In the genomic region with DNA sequence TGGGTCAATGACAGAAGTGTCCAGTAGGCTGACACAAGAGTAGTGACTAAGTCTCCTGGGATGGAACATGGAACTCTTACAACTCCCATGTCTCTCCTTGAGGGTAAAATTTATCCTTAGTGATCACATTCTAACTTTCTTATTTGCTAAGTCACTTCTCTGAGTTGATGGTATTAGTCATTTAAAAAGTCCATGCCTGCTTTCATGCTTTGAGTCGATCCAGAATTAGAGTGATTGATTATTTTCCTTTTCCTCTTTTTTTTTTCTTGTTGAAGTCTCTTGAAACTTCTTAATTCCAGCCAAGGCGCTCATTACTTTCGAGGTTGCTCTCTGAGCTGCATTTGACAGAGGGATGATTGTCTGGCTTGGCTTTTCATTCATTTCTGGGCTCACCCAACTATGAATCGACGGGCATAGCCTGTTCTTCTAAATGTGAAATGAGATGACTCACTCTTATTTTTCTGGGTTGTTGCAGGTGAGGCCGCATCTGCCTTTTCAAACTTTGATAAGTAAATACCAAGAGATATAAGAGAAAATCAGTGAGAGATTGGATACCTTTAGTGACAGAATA, we compare ENCODE assay signal across 24 cellular contexts. TPM values are rescaled to one million over a fixed set of nuclear protein-coding genes. Genes with fewer than 3 reads are reported as not detected.
A peak's percentile ranks its signal among the peaks of the same experiment; 100 is the strongest.
DNase-seq lines count a peak whose midpoint lies in the region; ATAC-seq, FAIRE-seq and TF ChIP-seq lines count a peak whose summit lies in the region.
"Had no signal": no experiment of that assay in that cellular context is flagged by ENCODE, and none has a peak within 500 bp of the region (broad histone marks: within the 10 kb centered on the region; RNA-seq: fewer than 3 reads in every experiment).

No MANE protein-coding gene starts in this region.

- BruUV-seq in Calu3 (replicated peaks; lab: Mats Ljungman, UMichigan) = no TSS peak

- H3K4me1 ChIP-seq in astrocyte (ENCODE audit: insufficient read depth, low read length) = no peaks in the 10 kb centered on the region
- H3K4me1 ChIP-seq: HAP-1 had no signal

- H3K4me3 Mint-ChIP-seq in Calu3 (ENCODE audit: low read depth, unreplicated experiment) = peak overlapping the region; percentile 12
- H3K4me3 Mint-ChIP-seq in astrocyte (ENCODE audit: unreplicated experiment) = no peak overlapping the region

- H3K27ac Mint-ChIP-seq in Calu3 (ENCODE audit: unreplicated experiment) (peak overlapping the region; percentile 48), astrocyte (ENCODE audit: unreplicated experiment) (peak overlapping the region; percentile 13)

- H4K20me1 ChIP-seq in astrocyte (ENCODE audit: insufficient read depth, low read length) = no peaks in the 10 kb centered on the region

- H3K4me2 ChIP-seq in astrocyte (ENCODE audit: low read length) = peak overlapping the region; percentile 15

- H3K27me3 ChIP-seq in astrocyte (ENCODE audit: insufficient read depth, low read length) = no peaks in the 10 kb centered on the region

- FAIRE-seq in astrocyte (lab: Jason Lieb, UNC) = no peak
- FAIRE-seq: GM19239, RCC 7860 had no signal

- ATAC-seq in esophagus mucosa (peak; percentile 84), GM21529 (IDR thresholded peaks at IDR 0.05; ENCODE audit: unreplicated experiment) (no peak)

- no peak overlapping the region for H3K4me3 ChIP-seq in astrocyte (ENCODE audit: insufficient read depth, low read depth, low read length)
- H3K4me3 ChIP-seq: GM23248, HAP-1, SK-N-MC had no signal

- no peaks in the 10 kb centered on the region for H3K79me2 ChIP-seq in astrocyte (ENCODE audit: insufficient read depth, low read length)

- H2AFZ ChIP-seq in astrocyte (ENCODE audit: low read depth, low read length) = no peak overlapping the region
- H2AFZ ChIP-seq: GM23248 had no signal

- CTCF ChIA-PET in Calu3 (lab: Charles Lee) = no interaction called here

- TF ChIP-seq CTCF in Calu3 (IDR thresholded peaks at IDR 0.05; ENCODE audit: unreplicated experiment) = no peak
- TF ChIP-seq CTCF in astrocyte (IDR thresholded peaks at IDR 0.05; ENCODE audit: insufficient read depth, low read depth, low read length) = no peak

- H3K27ac ChIP-seq in astrocyte (ENCODE audit: low read depth, low read length) = no peak overlapping the region
- H3K27ac ChIP-seq: GM23248, SK-N-MC had no signal

- no peak for DNase-seq in Calu3
- no peak for DNase-seq in astrocyte (ENCODE audit: low read depth)
- DNase-seq in renal cortical epithelial cell (ENCODE audit: low read depth) = peak; percentile 64
- no peak for DNase-seq in posterior vena cava (ENCODE audit: low spot score)
- no peak for DNase-seq in cerebellar nuclear complex (lab: John Stamatoyannopoulos, UW)
- DNase-seq in NCI-H187 treated with DMSO at 0.1 percent for 48 hours (lab: John Stamatoyannopoulos, UW) = no peak
- DNase-seq: C1 segment of cervical spinal cord; GDM1; GM23248; Kasumi-1; MM.1S; NCI-H1092 treated with DMSO at 0.1 percent for 48 hours; NCI-H1694; NCI-H748 treated with DMSO at 0.1 percent for 48 hours; NK-92 treated with Interleukin-12 subunit alpha and Interleukin-12 subunit beta, amount 100 ng/mL, for 24 hours; Right ventricle myocardium superior had no signal

- H3K36me3 ChIP-seq in astrocyte (ENCODE audit: insufficient read depth, low read length) = no peaks in the 10 kb centered on the region
- H3K36me3 ChIP-seq: HAP-1 had no signal

- no peak overlapping the region for H3K9ac ChIP-seq in astrocyte (ENCODE audit: low read length)
- H3K9ac ChIP-seq: GM23248 had no signal

- H3K36me3 Mint-ChIP-seq in Calu3 (ENCODE audit: insufficient read depth, unreplicated experiment) (peaks cover 10% of the 10 kb centered on the region), astrocyte (ENCODE audit: low read depth, unreplicated experiment) (no peaks in the 10 kb centered on the region)

- intact Hi-C loops in Calu3 (cut with micrococcal nuclease; ENCODE audit: unreplicated experiment) (no loop called here), posterior vena cava (cut with DNase I) (no loop called here)

- no peaks in the 10 kb centered on the region for H3K27me3 Mint-ChIP-seq in Calu3 (ENCODE audit: unreplicated experiment)
- H3K27me3 Mint-ChIP-seq in astrocyte (ENCODE audit: low read depth, unreplicated experiment) = no peaks in the 10 kb centered on the region

- H3K9me3 Mint-ChIP-seq in Calu3 (ENCODE audit: low read depth, unreplicated experiment) (no peaks in the 10 kb centered on the region), astrocyte (ENCODE audit: unreplicated experiment) (no peaks in the 10 kb centered on the region)

- no peaks in the 10 kb centered on the region for H3K9me3 ChIP-seq in astrocyte (ENCODE audit: insufficient read depth, low read depth, low read length)
- H3K9me3 ChIP-seq: HAP-1 had no signal

- peaks cover 37% of the 10 kb centered on the region for H3K4me1 Mint-ChIP-seq in Calu3 (ENCODE audit: low read depth, unreplicated experiment)
- peaks cover 13% of the 10 kb centered on the region for H3K4me1 Mint-ChIP-seq in astrocyte (ENCODE audit: low read depth, unreplicated experiment)

RNA-seq across cellular contexts. Expression of gene LRRC3B, which starts 34.9 kb away (rescaled TPM):
- not detected in 2 replicates for total RNA-seq in Calu3 (2022)
- total RNA-seq in astrocyte = 1.6 and 5.7 TPM in 2 replicates
- total RNA-seq in esophagus mucosa = not detected
- not detected in 2 replicates for total RNA-seq in renal cortical epithelial cell
- under 1 TPM in 1 of 2 donors, not detected in 1; 0.33 TPM for total RNA-seq in posterior vena cava
- total RNA-seq: Daoy, GM23248, NCI-H460 had no signal
